Comparison of ENCODE assay signal across 1 cellular context in the genomic region with DNA sequence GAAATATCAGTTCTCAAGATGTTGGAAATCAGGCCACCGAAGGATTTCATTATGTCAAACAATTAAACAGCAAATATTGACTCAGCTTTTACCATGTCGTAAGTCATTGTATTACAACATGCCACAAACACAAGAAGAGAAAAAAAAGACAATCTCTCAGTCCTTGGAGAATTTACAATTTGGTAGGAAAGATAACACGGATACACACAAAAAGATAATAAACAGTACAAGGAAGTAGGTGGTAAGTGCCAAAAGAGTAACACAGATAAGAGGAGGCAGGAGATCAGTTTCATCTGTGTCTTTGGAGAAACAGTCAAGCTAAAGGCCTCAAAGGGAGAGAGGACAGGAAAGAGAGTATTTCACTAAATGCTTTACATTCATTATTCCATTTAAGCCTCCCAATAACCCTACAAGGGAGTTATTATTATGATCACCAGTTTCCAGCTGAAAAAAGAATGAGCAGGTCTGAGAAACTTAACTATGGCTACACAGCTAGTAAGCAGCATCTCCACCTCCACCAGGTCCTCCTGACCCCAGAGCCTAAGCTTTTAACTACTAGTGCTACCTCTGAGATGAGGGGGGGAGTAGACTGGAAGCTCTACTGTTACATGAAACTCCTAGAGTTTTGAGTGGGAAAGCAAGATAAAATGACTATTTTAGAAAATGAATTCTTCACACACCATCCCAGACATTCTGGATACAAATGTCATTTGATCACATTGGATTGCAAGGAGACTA.
A peak's percentile ranks its signal among the peaks of the same experiment; 100 is the strongest.
TF ChIP-seq lines count a peak whose summit lies in the region.

No MANE protein-coding gene starts in this region.

TF ChIP-seq in K562, 482 proteins besides CTCF, POLR2A, EP300 and RAD21 (continued from another document and continues in another):
- TF ChIP-seq, protein P1, sequence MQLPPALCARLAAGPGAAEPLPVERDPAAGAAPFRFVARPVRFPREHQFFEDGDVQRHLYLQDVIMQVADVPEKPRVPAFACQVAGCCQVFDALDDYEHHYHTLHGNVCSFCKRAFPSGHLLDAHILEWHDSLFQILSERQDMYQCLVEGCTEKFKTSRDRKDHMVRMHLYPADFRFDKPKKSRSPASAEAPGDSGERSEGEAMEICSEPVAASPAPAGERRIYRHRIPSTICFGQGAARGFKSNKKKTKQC (CRISPR knock-in tag; IDR thresholded peaks at IDR 0.05) = no peak
- TF ChIP-seq TRIM28 (IDR thresholded peaks at IDR 0.05) (no peak), NEUROD1 (IDR thresholded peaks at IDR 0.05; ENCODE audit: borderline replicate concordance, low read depth, low read length, partially characterized antibody) (peak; percentile 36), MCM2 (IDR thresholded peaks at IDR 0.05; ENCODE audit: low read depth) (no peak), HNRNPL (IDR thresholded peaks at IDR 0.05; ENCODE audit: low read depth, low read length) (no peak), PTRF (tag; IDR thresholded peaks at IDR 0.05) (no peak), FOXP1 (CRISPR knock-in tag; IDR thresholded peaks at IDR 0.05) (no peak), ZBTB8A (IDR thresholded peaks at IDR 0.05; ENCODE audit: partially characterized antibody) (no peak), ZNF717 (CRISPR knock-in tag; IDR thresholded peaks at IDR 0.05) (no peak), OTX1 (CRISPR knock-in tag; IDR thresholded peaks at IDR 0.05) (no peak), MBD1 (CRISPR knock-in tag; IDR thresholded peaks at IDR 0.05) (no peak), HDAC1 (IDR thresholded peaks at IDR 0.05) (peak; percentile 55 to 91; a peak in 3 of 4 replicates), ETV5 (CRISPR knock-in tag; IDR thresholded peaks at IDR 0.05; ENCODE audit: low read depth) (no peak), ESRRA (IDR thresholded peaks at IDR 0.05; ENCODE audit: borderline replicate concordance, low read depth) (no peak), MCM7 (IDR thresholded peaks at IDR 0.05) (no peak), DACH1 (IDR thresholded peaks at IDR 0.05; ENCODE audit: partially characterized antibody) (peak; percentile 47), MYBL2 (IDR thresholded peaks at IDR 0.05; ENCODE audit: low read depth) (no peak), MYBL2 (CRISPR knock-in tag; IDR thresholded peaks at IDR 0.05; ENCODE audit: borderline replicate concordance) (no peak), ZBTB7A (IDR thresholded peaks at IDR 0.05; ENCODE audit: borderline replicate concordance, control insufficient read depth, low read depth, low read length) (no peak), ZNF79 (CRISPR knock-in tag; IDR thresholded peaks at IDR 0.05; ENCODE audit: low read depth) (peak; percentile 77; the same call in 1 of the 2 replicates), TSC22D4 (tag; IDR thresholded peaks at IDR 0.05) (no peak), POLR2H (tag; IDR thresholded peaks at IDR 0.05; ENCODE audit: low read depth) (0 out of 2 replicates have a peak, but pooled peaks have one; percentile 40), MAZ (CRISPR knock-in tag; conservative IDR thresholded peaks at IDR 0.05 in 1 of 2, IDR thresholded peaks at IDR 0.05 in 1 of 2) (peak in 1 of 2 experiments; percentile 55; a peak in 2 of 4 replicates), ZNF766 (CRISPR knock-in tag; conservative IDR thresholded peaks at IDR 0.05) (peak; percentile 40; the same call in 1 of the 2 replicates), ZBTB43 (CRISPR knock-in tag; IDR thresholded peaks at IDR 0.05) (no peak), ILK (tag; IDR thresholded peaks at IDR 0.05; ENCODE audit: borderline replicate concordance, low read depth) (no peak), ZNF253 (CRISPR knock-in tag; conservative IDR thresholded peaks at IDR 0.05) (no peak), PTBP1 (IDR thresholded peaks at IDR 0.05; ENCODE audit: low read depth, low read length) (no peak), KLF1 (tag; IDR thresholded peaks at IDR 0.05) (no peak), ZFX (CRISPR knock-in tag; IDR thresholded peaks at IDR 0.05) (no peak), ZNF239 (CRISPR knock-in tag; IDR thresholded peaks at IDR 0.05) (peak; percentile 34; the same call in 1 of the 2 replicates), TOE1 (IDR thresholded peaks at IDR 0.05; ENCODE audit: borderline replicate concordance) (0 out of 2 replicates have a peak, but pooled peaks have one; percentile 26), TOE1 (CRISPR knock-in tag; IDR thresholded peaks at IDR 0.05; ENCODE audit: borderline replicate concordance, low read depth) (no peak), C11orf30 (IDR thresholded peaks at IDR 0.05; ENCODE audit: low read depth) (peak; percentile 79), HMG20A (CRISPR knock-in tag; conservative IDR thresholded peaks at IDR 0.05) (no peak), DPF2 (IDR thresholded peaks at IDR 0.05) (peak; percentile 98), HES1 (IDR thresholded peaks at IDR 0.05; ENCODE audit: low read depth) (no peak), PCBP2 (IDR thresholded peaks at IDR 0.05; ENCODE audit: low read depth, low read length, poor library complexity, severe bottlenecking) (no peak), ATF6 (CRISPR knock-in tag; IDR thresholded peaks at IDR 0.05) (no peak), ZNF217 (CRISPR knock-in tag; IDR thresholded peaks at IDR 0.05) (no peak), ZNF431 (CRISPR knock-in tag; IDR thresholded peaks at IDR 0.05) (no peak), TEAD4 (IDR thresholded peaks at IDR 0.05; ENCODE audit: low read length) (peak; percentile 94), TEAD4 (CRISPR knock-in tag; IDR thresholded peaks at IDR 0.05; ENCODE audit: borderline replicate concordance) (no peak), ELF2 (CRISPR knock-in tag; IDR thresholded peaks at IDR 0.05) (peak; percentile 58; the same call in 1 of the 2 replicates), BHLHE40 (IDR thresholded peaks at IDR 0.05; ENCODE audit: low read length) (no peak), KLF16 (IDR thresholded peaks at IDR 0.05) (peak; percentile 86), ZNF134 (CRISPR knock-in tag; conservative IDR thresholded peaks at IDR 0.05) (no peak), SMARCB1 (IDR thresholded peaks at IDR 0.05; ENCODE audit: insufficient read length, low read depth) (no peak), CHD2 (IDR thresholded peaks at IDR 0.05; ENCODE audit: low read depth, low read length) (no peak), MXI1 (IDR thresholded peaks at IDR 0.05; ENCODE audit: low read depth, low read length) (no peak), MCM3 (IDR thresholded peaks at IDR 0.05) (no peak), STAG1 (CRISPR knock-in tag; IDR thresholded peaks at IDR 0.05; ENCODE audit: borderline replicate concordance) (no peak), HOXB6 (CRISPR knock-in tag; IDR thresholded peaks at IDR 0.05; ENCODE audit: borderline replicate concordance) (no peak)
- TF ChIP-seq, protein P2, sequence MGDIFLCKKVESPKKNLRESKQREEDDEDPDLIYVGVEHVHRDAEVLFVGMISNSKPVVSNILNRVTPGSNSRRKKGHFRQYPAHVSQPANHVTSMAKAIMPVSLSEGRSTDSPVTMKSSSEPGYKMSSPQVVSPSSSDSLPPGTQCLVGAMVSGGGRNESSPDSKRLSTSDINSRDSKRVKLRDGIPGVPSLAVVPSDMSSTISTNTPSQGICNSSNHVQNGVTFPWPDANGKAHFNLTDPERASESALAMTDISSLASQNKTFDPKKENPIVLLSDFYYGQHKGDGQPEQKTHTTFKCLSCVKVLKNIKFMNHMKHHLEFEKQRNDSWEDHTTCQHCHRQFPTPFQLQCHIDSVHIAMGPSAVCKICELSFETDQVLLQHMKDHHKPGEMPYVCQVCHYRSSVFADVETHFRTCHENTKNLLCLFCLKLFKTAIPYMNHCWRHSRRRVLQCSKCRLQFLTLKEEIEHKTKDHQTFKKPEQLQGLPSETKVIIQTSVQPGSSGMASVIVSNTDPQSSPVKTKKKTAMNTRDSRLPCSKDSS (IDR thresholded peaks at IDR 0.05; ENCODE audit: low read depth, partially characterized antibody) = no peak
- TF ChIP-seq, protein P3, sequence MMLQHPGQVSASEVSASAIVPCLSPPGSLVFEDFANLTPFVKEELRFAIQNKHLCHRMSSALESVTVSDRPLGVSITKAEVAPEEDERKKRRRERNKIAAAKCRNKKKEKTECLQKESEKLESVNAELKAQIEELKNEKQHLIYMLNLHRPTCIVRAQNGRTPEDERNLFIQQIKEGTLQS (IDR thresholded peaks at IDR 0.05) = peak; percentile 59; the same call in 1 of the 2 replicates
- TF ChIP-seq, protein P3 (CRISPR knock-in tag; conservative IDR thresholded peaks at IDR 0.05) = no peak
- TF ChIP-seq, protein P4, sequence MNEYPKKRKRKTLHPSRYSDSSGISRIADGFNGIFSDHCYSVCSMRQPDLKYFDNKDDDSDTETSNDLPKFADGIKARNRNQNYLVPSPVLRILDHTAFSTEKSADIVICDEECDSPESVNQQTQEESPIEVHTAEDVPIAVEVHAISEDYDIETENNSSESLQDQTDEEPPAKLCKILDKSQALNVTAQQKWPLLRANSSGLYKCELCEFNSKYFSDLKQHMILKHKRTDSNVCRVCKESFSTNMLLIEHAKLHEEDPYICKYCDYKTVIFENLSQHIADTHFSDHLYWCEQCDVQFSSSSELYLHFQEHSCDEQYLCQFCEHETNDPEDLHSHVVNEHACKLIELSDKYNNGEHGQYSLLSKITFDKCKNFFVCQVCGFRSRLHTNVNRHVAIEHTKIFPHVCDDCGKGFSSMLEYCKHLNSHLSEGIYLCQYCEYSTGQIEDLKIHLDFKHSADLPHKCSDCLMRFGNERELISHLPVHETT (CRISPR knock-in tag; conservative IDR thresholded peaks at IDR 0.05 in 1 of 2, IDR thresholded peaks at IDR 0.05 in 1 of 2) = 0 out of 4 replicates have a peak, but pooled peaks of 1 of the 2 experiments have one; percentile 53
- TF ChIP-seq, protein P5, sequence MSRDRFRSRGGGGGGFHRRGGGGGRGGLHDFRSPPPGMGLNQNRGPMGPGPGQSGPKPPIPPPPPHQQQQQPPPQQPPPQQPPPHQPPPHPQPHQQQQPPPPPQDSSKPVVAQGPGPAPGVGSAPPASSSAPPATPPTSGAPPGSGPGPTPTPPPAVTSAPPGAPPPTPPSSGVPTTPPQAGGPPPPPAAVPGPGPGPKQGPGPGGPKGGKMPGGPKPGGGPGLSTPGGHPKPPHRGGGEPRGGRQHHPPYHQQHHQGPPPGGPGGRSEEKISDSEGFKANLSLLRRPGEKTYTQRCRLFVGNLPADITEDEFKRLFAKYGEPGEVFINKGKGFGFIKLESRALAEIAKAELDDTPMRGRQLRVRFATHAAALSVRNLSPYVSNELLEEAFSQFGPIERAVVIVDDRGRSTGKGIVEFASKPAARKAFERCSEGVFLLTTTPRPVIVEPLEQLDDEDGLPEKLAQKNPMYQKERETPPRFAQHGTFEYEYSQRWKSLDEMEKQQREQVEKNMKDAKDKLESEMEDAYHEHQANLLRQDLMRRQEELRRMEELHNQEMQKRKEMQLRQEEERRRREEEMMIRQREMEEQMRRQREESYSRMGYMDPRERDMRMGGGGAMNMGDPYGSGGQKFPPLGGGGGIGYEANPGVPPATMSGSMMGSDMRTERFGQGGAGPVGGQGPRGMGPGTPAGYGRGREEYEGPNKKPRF (IDR thresholded peaks at IDR 0.05; ENCODE audit: low read depth, low read length) = no peak
- TF ChIP-seq, protein P6, sequence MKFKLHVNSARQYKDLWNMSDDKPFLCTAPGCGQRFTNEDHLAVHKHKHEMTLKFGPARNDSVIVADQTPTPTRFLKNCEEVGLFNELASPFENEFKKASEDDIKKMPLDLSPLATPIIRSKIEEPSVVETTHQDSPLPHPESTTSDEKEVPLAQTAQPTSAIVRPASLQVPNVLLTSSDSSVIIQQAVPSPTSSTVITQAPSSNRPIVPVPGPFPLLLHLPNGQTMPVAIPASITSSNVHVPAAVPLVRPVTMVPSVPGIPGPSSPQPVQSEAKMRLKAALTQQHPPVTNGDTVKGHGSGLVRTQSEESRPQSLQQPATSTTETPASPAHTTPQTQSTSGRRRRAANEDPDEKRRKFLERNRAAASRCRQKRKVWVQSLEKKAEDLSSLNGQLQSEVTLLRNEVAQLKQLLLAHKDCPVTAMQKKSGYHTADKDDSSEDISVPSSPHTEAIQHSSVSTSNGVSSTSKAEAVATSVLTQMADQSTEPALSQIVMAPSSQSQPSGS (CRISPR knock-in tag; IDR thresholded peaks at IDR 0.05) = no peak
